27 cellular contexts compared by ENCODE assay signal in genomic region chr16:76956394-76956793, GRCh38.
DNase-seq lines count a peak whose midpoint lies in the region; ATAC-seq, FAIRE-seq and TF ChIP-seq lines count a peak whose summit lies in the region.
"Had no signal": no experiment of that assay in that cellular context is flagged by ENCODE, and none has a peak within 500 bp of the region (broad histone marks: within the 10 kb centered on the region; RNA-seq: fewer than 3 reads in every experiment).

No MANE protein-coding gene starts in this region.

- H3K79me2 ChIP-seq in PC-9 (ENCODE audit: low read depth), result no peaks in the 10 kb centered on the region
- H3K79me2 ChIP-seq in H1 (ENCODE audit: control insufficient read depth in 1 of 2, insufficient read depth in 2 of 2, low read length in 2 of 2), result no peaks in the 10 kb centered on the region

- no peak overlapping the region for H3K23ac ChIP-seq in H1 (ENCODE audit: insufficient read length)

- no peaks in the 10 kb centered on the region for H3F3A ChIP-seq in PC-9 (ENCODE audit: insufficient read depth, low read depth)

- H2AK5ac ChIP-seq in H1 (ENCODE audit: low read depth, low read length), result no peak overlapping the region

- H3K9me3 ChIP-seq in PC-9 (ENCODE audit: insufficient read depth, low read depth) (no peaks in the 10 kb centered on the region), H1 (ENCODE audit: insufficient read depth in 2 of 2, low read depth in 1 of 2, low read length in 1 of 2) (no peaks in the 10 kb centered on the region)
- H3K9me3 ChIP-seq: BE2C, SJSA1 had no signal

- no peak for TF ChIP-seq CTCF in PC-9 (conservative IDR thresholded peaks at IDR 0.05)
- no peak for TF ChIP-seq CTCF in H1 (IDR thresholded peaks at IDR 0.05; ENCODE audit: control extremely low read depth in 1 of 3, insufficient read depth in 1 of 3, low read depth in 1 of 3, low read length in 3 of 3)
- no peak for TF ChIP-seq CTCF in GM10266 (IDR thresholded peaks at IDR 0.05; ENCODE audit: control insufficient read depth, insufficient read depth, low read depth, missing control alignments)

- H3K36me3 ChIP-seq in PC-9 (ENCODE audit: low read depth) (no peaks in the 10 kb centered on the region), H1 (ENCODE audit: control insufficient read depth in 2 of 4, insufficient read depth in 4 of 4, low read length in 3 of 4) (no peaks in the 10 kb centered on the region)
- H3K36me3 ChIP-seq: BE2C, SJSA1 had no signal

- no peak overlapping the region for H2BK120ac ChIP-seq in H1 (replicated peaks; ENCODE audit: low read depth, low read length)

- H3K27me3 ChIP-seq in PC-9 (ENCODE audit: insufficient read depth, low read depth) (no peaks in the 10 kb centered on the region), H1 (replicated peaks in 1 of 4; ENCODE audit: control insufficient read depth in 3 of 4, extremely low read depth in 1 of 4, insufficient read depth in 3 of 4, low read length in 3 of 4) (no peaks in the 10 kb centered on the region)
- H3K27me3 ChIP-seq: BE2C, SJSA1 had no signal

- H3K79me1 ChIP-seq in H1 (ENCODE audit: low read depth, low read length), result no peaks in the 10 kb centered on the region

- no peak overlapping the region for H4K5ac ChIP-seq in H1 (ENCODE audit: insufficient read length, low read depth, low read length)

- DNase-seq in PC-9, result no peak
- no peak for DNase-seq in H1 (ENCODE audit: low read depth in 1 of 2, low spot score in 2 of 2)
- DNase-seq in left kidney (ENCODE audit: low read depth, low spot score), result peak; percentile 33
- no peak for DNase-seq in GM10266 (ENCODE audit: extremely low spot score)
- DNase-seq in NCI-H1417 treated with DMSO at 0.1 percent for 48 hours (lab: John Stamatoyannopoulos, UW), result no peak
- DNase-seq in glomerular visceral epithelial cell (ENCODE audit: extremely low spot score), result no peak
- DNase-seq: ACHN; BE2C; CD8-positive, alpha-beta memory T cell; DMS 273 treated with DMSO at 0.1 percent for 48 hours; DMS79; EL; GDM1; H9; Kasumi-1; NCI-H1694; NCI-H2081; NCI-H2227 treated with DMSO at 0.1 percent for 48 hours; NCI-H526 treated with DMSO at 0.1 percent for 48 hours; Right ventricle myocardium superior; RPMI8226 had no signal

- ATAC-seq in GM19351 (IDR thresholded peaks at IDR 0.05; ENCODE audit: unreplicated experiment), result no peak
- ATAC-seq: K562 had no signal

- no peak overlapping the region for H2BK20ac ChIP-seq in H1 (ENCODE audit: low read length)

- no peak overlapping the region for H3K4ac ChIP-seq in H1 (replicated peaks; ENCODE audit: insufficient read length, low read depth, low read length)

- H3K4me1 ChIP-seq in PC-9 (replicated peaks; ENCODE audit: insufficient read depth) (no peaks in the 10 kb centered on the region), H1 (replicated peaks in 1 of 4; ENCODE audit: control insufficient read depth in 3 of 4, insufficient read depth in 4 of 4, low read length in 3 of 4) (no peaks in the 10 kb centered on the region)
- H3K4me1 ChIP-seq: BE2C, SJSA1 had no signal

- TF ChIP-seq POLR2A in H1 (IDR thresholded peaks at IDR 0.05; ENCODE audit: control extremely low read depth in 1 of 2, low read depth in 2 of 2, low read length in 2 of 2), result no peak

- no peak overlapping the region for H3K14ac ChIP-seq in H1 (ENCODE audit: insufficient read length)

- H2BK15ac ChIP-seq in H1 (ENCODE audit: low read length), result no peak overlapping the region

- no peak overlapping the region for H3K9ac ChIP-seq in H1 (replicated peaks in 1 of 4; ENCODE audit: extremely low read depth in 1 of 4, low read depth in 3 of 4, low read length in 3 of 4)

- POLR2A ChIA-PET in PC-9 (lab: Charles Lee; ENCODE audit: unreplicated experiment) (no interaction called here), H1 (lab: Charles Lee; ENCODE audit: partially characterized antibody) (no interaction called here)

- H2AFZ ChIP-seq in PC-9 (peak overlapping the region; percentile 48; the same call in 1 of the 2 replicates), H1 (ENCODE audit: low read length) (0 out of 2 replicates have a peak overlapping the region, but pooled peaks have one; percentile 14)

- TF ChIP-seq RAD21 in H1 (IDR thresholded peaks at IDR 0.05 in 1 of 2, conservative IDR thresholded peaks at IDR 0.05 in 1 of 2; ENCODE audit: low read depth in 2 of 2, low read length in 2 of 2), result no peak

- intact Hi-C loops in PC-9 (cut with micrococcal nuclease; ENCODE audit: unreplicated experiment), result no loop called here

- FAIRE-seq in H1 (lab: Jason Lieb, UNC), result no peak
- FAIRE-seq: GM12891, GM19239, HTR-8/SVneo, K562 had no signal

- no peak overlapping the region for H4K91ac ChIP-seq in H1 (replicated peaks; ENCODE audit: insufficient read length, low read length)

- H3K4me2 ChIP-seq in PC-9 (no peak overlapping the region), H1 (ENCODE audit: insufficient read depth in 1 of 2, low read depth in 2 of 2, low read length in 2 of 2) (no peak overlapping the region)

- H3K9me2 ChIP-seq in PC-9 (ENCODE audit: insufficient read depth), result no peaks in the 10 kb centered on the region

- CTCF ChIA-PET in PC-9 (lab: Charles Lee) (no interaction called here), H1 (lab: Charles Lee; ENCODE audit: partially characterized antibody) (no interaction called here)

- no TSS peak for BruUV-seq in PC-9 (replicated peaks; lab: Mats Ljungman, UMichigan)

- no peak overlapping the region for H4K8ac ChIP-seq in H1 (ENCODE audit: extremely low read depth, insufficient read depth, low read length)

- WGBS in H1 (ENCODE audit: extremely low coverage in 1 of 2, insufficient coverage in 1 of 2, insufficient read length in 1 of 2, insufficient replicate concordance in 2 of 2, low coverage in 1 of 2, low lambda C conversion rate in 2 of 2, missing lambda C conversion rate in 1 of 2), 2 experiments, result 91% methylated on average over 6 of the region's 6 CpGs; no CpG with 5 or more reads in 1 of the 2 experiments

- H3K56ac ChIP-seq in H1 (replicated peaks; ENCODE audit: insufficient read length, low read depth, low read length), result no peak overlapping the region

- H3K18ac ChIP-seq in H1 (ENCODE audit: extremely low read depth, low read length), result no peak overlapping the region

- no peaks in the 10 kb centered on the region for H4K20me1 ChIP-seq in PC-9 (ENCODE audit: insufficient read depth)
- H4K20me1 ChIP-seq in H1 (replicated peaks in 1 of 2; ENCODE audit: control insufficient read depth in 1 of 2, insufficient read depth in 2 of 2, low read length in 2 of 2), result no peaks in the 10 kb centered on the region

- no peaks in the 10 kb centered on the region for H3K23me2 ChIP-seq in H1 (ENCODE audit: low read depth, low read length)

- no peak overlapping the region for H3K27ac ChIP-seq in PC-9
- H3K27ac ChIP-seq in H1 (ENCODE audit: low read depth, low read length), result no peak overlapping the region
- H3K27ac ChIP-seq: SJSA1 had no signal

- H3K4me3 ChIP-seq in PC-9 (no peak overlapping the region), H1 (ENCODE audit: extremely low read depth in 1 of 4, insufficient read depth in 2 of 4, low read depth in 3 of 4, low read length in 4 of 4) (no peak overlapping the region)
- H3K4me3 ChIP-seq: K562, SJSA1 had no signal

- H2BK5ac ChIP-seq in H1 (ENCODE audit: low read depth, low read length), result no peak overlapping the region

- H2BK12ac ChIP-seq in H1 (ENCODE audit: low read depth, low read length), result no peak overlapping the region

- no peak for TF ChIP-seq EP300 in H1 (IDR thresholded peaks at IDR 0.05; ENCODE audit: borderline replicate concordance in 1 of 2, low read depth in 2 of 2, low read length in 2 of 2)

TF ChIP-seq in H1, 55 proteins besides CTCF, POLR2A, EP300 and RAD21:
- TF ChIP-seq, protein P1, sequence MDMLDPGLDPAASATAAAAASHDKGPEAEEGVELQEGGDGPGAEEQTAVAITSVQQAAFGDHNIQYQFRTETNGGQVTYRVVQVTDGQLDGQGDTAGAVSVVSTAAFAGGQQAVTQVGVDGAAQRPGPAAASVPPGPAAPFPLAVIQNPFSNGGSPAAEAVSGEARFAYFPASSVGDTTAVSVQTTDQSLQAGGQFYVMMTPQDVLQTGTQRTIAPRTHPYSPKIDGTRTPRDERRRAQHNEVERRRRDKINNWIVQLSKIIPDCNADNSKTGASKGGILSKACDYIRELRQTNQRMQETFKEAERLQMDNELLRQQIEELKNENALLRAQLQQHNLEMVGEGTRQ (IDR thresholded peaks at IDR 0.05; ENCODE audit: low read length), result no peak
- TF ChIP-seq SIN3A (conservative IDR thresholded peaks at IDR 0.05 in 1 of 2, IDR thresholded peaks at IDR 0.05 in 1 of 2; ENCODE audit: low read depth in 1 of 2, low read length in 2 of 2) (no peak), CHD1 (IDR thresholded peaks at IDR 0.05; ENCODE audit: low read depth, low read length) (no peak), TBP (IDR thresholded peaks at IDR 0.05; ENCODE audit: low read depth, low read length) (no peak), YY1 (IDR thresholded peaks at IDR 0.05; ENCODE audit: low read depth, low read length) (no peak), FOSL1 (IDR thresholded peaks at IDR 0.05; ENCODE audit: insufficient read depth, low read depth, low read length) (no peak), TEAD4 (IDR thresholded peaks at IDR 0.05; ENCODE audit: low read depth, low read length) (0 out of 2 replicates have a peak, but pooled peaks have one; percentile 4)
